ENCODE assay signal across 11 cellular contexts in genomic region chr7:143280160-143280559, GRCh38. TPM values are rescaled to one million over a fixed set of nuclear protein-coding genes. Genes with fewer than 3 reads are reported as not detected.
DNase-seq lines count a peak whose midpoint lies in the region; ATAC-seq, FAIRE-seq and TF ChIP-seq lines count a peak whose summit lies in the region.
"Had no signal": no experiment of that assay in that cellular context is flagged by ENCODE, and none has a peak within 500 bp of the region (broad histone marks: within the 10 kb centered on the region; RNA-seq: fewer than 3 reads in every experiment).

No MANE protein-coding gene starts in this region.

- CTCF ChIA-PET in HepG2 (lab: Yijun Ruan, JAX; ENCODE audit: low intra/inter-chr PET ratio, low total read pairs): no interaction called here

- no peaks in the 10 kb centered on the region for H3K27me3 Mint-ChIP-seq in neural crest cell (ENCODE audit: low read depth)

- H3K4me3 ChIP-seq in right lobe of liver: no peak overlapping the region
- no peak overlapping the region for H3K4me3 ChIP-seq in HepG2 (replicated peaks in 1 of 3; ENCODE audit: insufficient read depth in 1 of 3, low read depth in 2 of 3, low read length in 3 of 3)

- H3K4me1 Mint-ChIP-seq in neural crest cell: peaks cover 49% of the 10 kb centered on the region

- intact Hi-C loops in right lobe of liver (cut with DNase I) (no loop called here), HepG2 (cut with micrococcal nuclease; ENCODE audit: unreplicated experiment) (no loop called here)

- TF ChIP-seq EP300 in HepG2 (IDR thresholded peaks at IDR 0.05; ENCODE audit: low read depth in 2 of 2, low read length in 2 of 2): no peak
- TF ChIP-seq EP300 in HepG2 (CRISPR knock-in tag; IDR thresholded peaks at IDR 0.05; ENCODE audit: borderline replicate concordance): no peak

- no peaks in the 10 kb centered on the region for H4K20me1 ChIP-seq in HepG2 (ENCODE audit: insufficient read depth, low read length)

- H3K27ac Mint-ChIP-seq in neural crest cell (ENCODE audit: unreplicated experiment): peak overlapping the region; percentile 80

- BruUV-seq in HepG2 (replicated peaks; lab: Mats Ljungman, UMichigan): no TSS peak

- WGBS in right lobe of liver (ENCODE audit: insufficient coverage, low coverage, low lambda C conversion rate, missing lambda C conversion rate): 47% methylated on average over 1 of the region's 1 CpG
- WGBS in HepG2 (ENCODE audit: low lambda C conversion rate): 45% methylated on average over 1 of the region's 1 CpG

- H3K4me1 ChIP-seq in right lobe of liver (peaks cover 0 to 8% (median 2%) of the 10 kb centered on the region in 4 donors), HepG2 (ENCODE audit: insufficient read depth, low read length) (peaks cover 30% of the 10 kb centered on the region)

- no peak overlapping the region for H3K4me2 ChIP-seq in HepG2 (ENCODE audit: low read depth, low read length)

- H3K36me3 Mint-ChIP-seq in neural crest cell (ENCODE audit: low read depth): no peaks in the 10 kb centered on the region

- no peak overlapping the region for H3K9ac ChIP-seq in HepG2 (ENCODE audit: insufficient read depth, low read depth, low read length)

- H3K27me3 ChIP-seq in right lobe of liver: no peaks in the 10 kb centered on the region
- no peaks in the 10 kb centered on the region for H3K27me3 ChIP-seq in HepG2 (ENCODE audit: control insufficient read depth in 1 of 2, insufficient read depth in 2 of 2, low read length in 2 of 2)

- ATAC-seq in right lobe of liver (no peak), HepG2 (no peak), GM19397 (IDR thresholded peaks at IDR 0.05; ENCODE audit: unreplicated experiment) (no peak), HG03280 (IDR thresholded peaks at IDR 0.05; ENCODE audit: unreplicated experiment) (no peak)

- H3K9me3 Mint-ChIP-seq in neural crest cell: no peaks in the 10 kb centered on the region

- H2AFZ ChIP-seq in HepG2 (ENCODE audit: low read length): no peak overlapping the region

- POLR2A ChIA-PET in HepG2 (lab: Yijun Ruan, JAX): interaction anchor here (1.2 to 1.7 kb wide), 2 partner anchors 8 to 17 kb away, joined by 4 to 14 read pairs; partner anchors contain the start of genes CASP2 and GSTK1

- H3K4me3 Mint-ChIP-seq in neural crest cell: no peak overlapping the region

- no peak for DNase-seq in right lobe of liver
- DNase-seq in HepG2 (ENCODE audit: low spot score): no peak
- DNase-seq in caudate nucleus (lab: John Stamatoyannopoulos, UW): no peak
- no peak for DNase-seq in neural crest cell (ENCODE audit: low read depth, low spot score)
- DNase-seq in NOMO-1 treated with DMSO at 0.1 percent for 48 hours (lab: John Stamatoyannopoulos, UW; ENCODE audit: unreplicated experiment): no peak
- no peak for DNase-seq in NCI-H2107 (lab: John Stamatoyannopoulos, UW)
- DNase-seq: Kasumi-1, NCI-H446 treated with DMSO at 0.1 percent for 48 hours had no signal

- no peaks in the 10 kb centered on the region for H3K79me2 ChIP-seq in HepG2 (ENCODE audit: insufficient read depth, low read length)

- TF ChIP-seq RAD21 in HepG2 (CRISPR knock-in tag; IDR thresholded peaks at IDR 0.05): no peak

- no peaks in the 10 kb centered on the region for H3K9me3 ChIP-seq in right lobe of liver
- no peaks in the 10 kb centered on the region for H3K9me3 ChIP-seq in HepG2 (ENCODE audit: low read length)

- in situ Hi-C loops in HepG2 (cut with HindIII; ENCODE audit: extremely low pct_ligation_motif_present, low pct_unique_long_range_greater_than_20kb): no loop called here

- FAIRE-seq in HepG2 (lab: Jason Lieb, UNC): no peak

- TF ChIP-seq CTCF in right lobe of liver (IDR thresholded peaks at IDR 0.05): no peak
- no peak for TF ChIP-seq CTCF in HepG2 (CRISPR knock-in tag; IDR thresholded peaks at IDR 0.05)
- TF ChIP-seq CTCF in neural crest cell (conservative IDR thresholded peaks at IDR 0.05): no peak

- H3K27ac ChIP-seq in right lobe of liver (peak overlapping the region; percentile 4 to 39 (median 16)), HepG2 (ENCODE audit: extremely low read length, insufficient read depth, low read length) (no peak overlapping the region), caudate nucleus (ENCODE audit: low read depth, low read length) (peak overlapping the region; percentile 93)

- TF ChIP-seq POLR2A in right lobe of liver (IDR thresholded peaks at IDR 0.05) (no peak), HepG2 (IDR thresholded peaks at IDR 0.05; ENCODE audit: insufficient read depth in 1 of 2, low read depth in 2 of 2, low read length in 2 of 2) (no peak)

- no peaks in the 10 kb centered on the region for H3K36me3 ChIP-seq in right lobe of liver
- H3K36me3 ChIP-seq in HepG2 (replicated peaks in 1 of 2; ENCODE audit: control insufficient read depth in 1 of 2, insufficient read depth in 2 of 2, low read length in 2 of 2): no peaks in the 10 kb centered on the region

RNA-seq across cellular contexts. Expression of gene TMEM139, which starts 4.6 kb away (rescaled TPM):
- total RNA-seq in right lobe of liver (10 to 100 TPM in 5 of 6 experiments, 1 to 10 TPM in 1; 7.0 to 20.8 (median 14.8) TPM), HepG2 (2016; rRNA removed; fragmentation: Illumina TruSeq; extraction: Trizol) (7.8 and 7.9 TPM in 2 replicates), neural crest cell (0.61 and 0.91 TPM in 2 replicates)
- total RNA-seq in HepG2 (2016; cell fraction: cytosol; rRNA removed; fragmentation: Illumina TruSeq; extraction: Trizol; ENCODE audit: low read depth): 3.6 and 5.1 TPM in 2 replicates
- 6.2 and 7.5 TPM in 2 replicates for total RNA-seq in HepG2 (2016; cell fraction: insoluble cytoplasmic fraction; rRNA removed; fragmentation: Illumina TruSeq; extraction: Trizol)
- 5.7 and 6.4 TPM in 2 replicates for total RNA-seq in HepG2 (2016; cell fraction: membrane; rRNA removed; fragmentation: Illumina TruSeq; extraction: Trizol)
- 7.4 and 8.1 TPM in 2 replicates for total RNA-seq in HepG2 (2016; cell fraction: nucleus; rRNA removed; fragmentation: Illumina TruSeq; extraction: Trizol)
- 13.8 and 14.0 TPM in 2 replicates for polyA plus RNA-seq in HepG2 (2011; rRNA removed)
- 15.4 and 16.1 TPM in 2 replicates for polyA plus RNA-seq in HepG2 (2011; cell fraction: cytosol; rRNA removed)
- 9.9 and 14.3 TPM in 2 replicates for polyA plus RNA-seq in HepG2 (2011; cell fraction: nucleus; rRNA removed)
- 4.0 and 13.4 TPM in 2 replicates for polyA plus RNA-seq in HepG2 (2012)
- polyA plus RNA-seq in HepG2 (2016; cell fraction: cytosol; fragmentation: Illumina TruSeq; extraction: Trizol; ENCODE audit: low read depth): 2.7 and 4.4 TPM in 2 replicates
- polyA plus RNA-seq in HepG2 (2016; cell fraction: insoluble cytoplasmic fraction; fragmentation: Illumina TruSeq; extraction: Trizol; ENCODE audit: low read depth): 7.7 and 9.4 TPM in 2 replicates
- polyA plus RNA-seq in HepG2 (2016; cell fraction: membrane; fragmentation: Illumina TruSeq; extraction: Trizol; ENCODE audit: low read depth): 6.6 and 7.0 TPM in 2 replicates
- polyA plus RNA-seq in HepG2 (2016; cell fraction: nucleus; fragmentation: Illumina TruSeq; extraction: Trizol; ENCODE audit: insufficient read depth, low read depth): 8.5 and 10.4 TPM in 2 replicates
- polyA minus RNA-seq in HepG2 (2011; rRNA and poly(A)+ RNA removed; ENCODE audit: low replicate concordance): 7.2 and 31.8 TPM in 2 replicates
- 4.9 and 5.5 TPM in 2 replicates for polyA minus RNA-seq in HepG2 (2011; cell fraction: cytosol; rRNA and poly(A)+ RNA removed)
- polyA minus RNA-seq in HepG2 (2011; cell fraction: nucleus; rRNA and poly(A)+ RNA removed): 6.5 and 9.0 TPM in 2 replicates

RNA-seq across cellular contexts. Expression of gene CASP2, which starts 8.0 kb away (rescaled TPM):
- total RNA-seq in right lobe of liver: 1 to 10 TPM; 5.3 to 8.7 (median 6.7) TPM
- total RNA-seq in HepG2 (2016; rRNA removed; fragmentation: Illumina TruSeq; extraction: Trizol): 13.7 and 21.2 TPM in 2 replicates
- total RNA-seq in HepG2 (2016; cell fraction: cytosol; rRNA removed; fragmentation: Illumina TruSeq; extraction: Trizol; ENCODE audit: low read depth): 2.6 and 5.7 TPM in 2 replicates
- total RNA-seq in HepG2 (2016; cell fraction: insoluble cytoplasmic fraction; rRNA removed; fragmentation: Illumina TruSeq; extraction: Trizol): 13.6 and 24.5 TPM in 2 replicates
- 6.8 and 7.8 TPM in 2 replicates for total RNA-seq in HepG2 (2016; cell fraction: membrane; rRNA removed; fragmentation: Illumina TruSeq; extraction: Trizol)
- total RNA-seq in HepG2 (2016; cell fraction: nucleus; rRNA removed; fragmentation: Illumina TruSeq; extraction: Trizol): 18.2 and 18.9 TPM in 2 replicates
- polyA plus RNA-seq in HepG2 (2011; rRNA removed): 9.0 and 10.2 TPM in 2 replicates
- polyA plus RNA-seq in HepG2 (2011; cell fraction: cytosol; rRNA removed): 5.0 and 6.7 TPM in 2 replicates
- polyA plus RNA-seq in HepG2 (2011; cell fraction: nucleus; rRNA removed): 17.0 and 18.3 TPM in 2 replicates
- 6.2 and 7.5 TPM in 2 replicates for polyA plus RNA-seq in HepG2 (2012)
- 1.1 and 1.3 TPM in 2 replicates for polyA plus RNA-seq in HepG2 (2016; cell fraction: cytosol; fragmentation: Illumina TruSeq; extraction: Trizol; ENCODE audit: low read depth)
- 15.7 and 18.6 TPM in 2 replicates for polyA plus RNA-seq in HepG2 (2016; cell fraction: insoluble cytoplasmic fraction; fragmentation: Illumina TruSeq; extraction: Trizol; ENCODE audit: low read depth)
- polyA plus RNA-seq in HepG2 (2016; cell fraction: membrane; fragmentation: Illumina TruSeq; extraction: Trizol; ENCODE audit: low read depth): 4.5 and 4.8 TPM in 2 replicates
- polyA plus RNA-seq in HepG2 (2016; cell fraction: nucleus; fragmentation: Illumina TruSeq; extraction: Trizol; ENCODE audit: insufficient read depth, low read depth): 28.4 and 33.3 TPM in 2 replicates
- polyA minus RNA-seq in HepG2 (2011; rRNA and poly(A)+ RNA removed; ENCODE audit: low replicate concordance): 40.0 and 127 TPM in 2 replicates
- polyA minus RNA-seq in HepG2 (2011; cell fraction: cytosol; rRNA and poly(A)+ RNA removed): 9.3 and 18.6 TPM in 2 replicates
- polyA minus RNA-seq in HepG2 (2011; cell fraction: nucleus; rRNA and poly(A)+ RNA removed): 23.6 and 23.9 TPM in 2 replicates
- 72.8 and 76.2 TPM in 2 replicates for total RNA-seq in neural crest cell

RNA-seq across cellular contexts. Expression of gene GSTK1, which starts 16.9 kb away (rescaled TPM):
- total RNA-seq in right lobe of liver: 100 to 1,000 TPM; 209 to 315 (median 257) TPM
- total RNA-seq in HepG2 (2016; rRNA removed; fragmentation: Illumina TruSeq; extraction: Trizol): 31.5 and 64.6 TPM in 2 replicates
- 20.3 and 21.6 TPM in 2 replicates for total RNA-seq in HepG2 (2016; cell fraction: cytosol; rRNA removed; fragmentation: Illumina TruSeq; extraction: Trizol; ENCODE audit: low read depth)
- 34.2 and 66.6 TPM in 2 replicates for total RNA-seq in HepG2 (2016; cell fraction: insoluble cytoplasmic fraction; rRNA removed; fragmentation: Illumina TruSeq; extraction: Trizol)
- 21.6 and 25.7 TPM in 2 replicates for total RNA-seq in HepG2 (2016; cell fraction: membrane; rRNA removed; fragmentation: Illumina TruSeq; extraction: Trizol)
- total RNA-seq in HepG2 (2016; cell fraction: nucleus; rRNA removed; fragmentation: Illumina TruSeq; extraction: Trizol): 76.0 and 84.9 TPM in 2 replicates
- 92.1 and 96.2 TPM in 2 replicates for polyA plus RNA-seq in HepG2 (2011; rRNA removed)
- 77.4 and 78.9 TPM in 2 replicates for polyA plus RNA-seq in HepG2 (2011; cell fraction: cytosol; rRNA removed)
- polyA plus RNA-seq in HepG2 (2011; cell fraction: nucleus; rRNA removed): 175 and 195 TPM in 2 replicates
- 62.6 and 63.0 TPM in 2 replicates for polyA plus RNA-seq in HepG2 (2012)
- polyA plus RNA-seq in HepG2 (2016; cell fraction: cytosol; fragmentation: Illumina TruSeq; extraction: Trizol; ENCODE audit: low read depth): 23.7 and 26.3 TPM in 2 replicates
- 46.1 and 48.6 TPM in 2 replicates for polyA plus RNA-seq in HepG2 (2016; cell fraction: insoluble cytoplasmic fraction; fragmentation: Illumina TruSeq; extraction: Trizol; ENCODE audit: low read depth)
- polyA plus RNA-seq in HepG2 (2016; cell fraction: membrane; fragmentation: Illumina TruSeq; extraction: Trizol; ENCODE audit: low read depth): 24.7 and 25.7 TPM in 2 replicates
- 199 and 221 TPM in 2 replicates for polyA plus RNA-seq in HepG2 (2016; cell fraction: nucleus; fragmentation: Illumina TruSeq; extraction: Trizol; ENCODE audit: insufficient read depth, low read depth)
- polyA minus RNA-seq in HepG2 (2011; rRNA and poly(A)+ RNA removed; ENCODE audit: low replicate concordance): 43.6 and 115 TPM in 2 replicates
- polyA minus RNA-seq in HepG2 (2011; cell fraction: cytosol; rRNA and poly(A)+ RNA removed): 25.3 TPM in 2 replicates
- polyA minus RNA-seq in HepG2 (2011; cell fraction: nucleus; rRNA and poly(A)+ RNA removed): 32.3 and 47.2 TPM in 2 replicates
- total RNA-seq in neural crest cell: 51.0 and 54.1 TPM in 2 replicates

RNA-seq across cellular contexts. Expression of gene CLCN1, which starts 35.8 kb away (rescaled TPM):
- total RNA-seq in right lobe of liver: not detected
- total RNA-seq in HepG2 (2016; rRNA removed; fragmentation: Illumina TruSeq; extraction: Trizol): not detected in 2 replicates
- total RNA-seq in HepG2 (2016; cell fraction: cytosol; rRNA removed; fragmentation: Illumina TruSeq; extraction: Trizol; ENCODE audit: low read depth): not detected in 2 replicates
- not detected in 2 replicates for total RNA-seq in HepG2 (2016; cell fraction: insoluble cytoplasmic fraction; rRNA removed; fragmentation: Illumina TruSeq; extraction: Trizol)
- not detected in 2 replicates for total RNA-seq in HepG2 (2016; cell fraction: membrane; rRNA removed; fragmentation: Illumina TruSeq; extraction: Trizol)
- not detected in 2 replicates for total RNA-seq in HepG2 (2016; cell fraction: nucleus; rRNA removed; fragmentation: Illumina TruSeq; extraction: Trizol)
- 0.01 TPM in 1 of 2 replicates, not detected in the other for polyA plus RNA-seq in HepG2 (2011; rRNA removed)
- not detected in 2 replicates for polyA plus RNA-seq in HepG2 (2011; cell fraction: cytosol; rRNA removed)
- not detected in 2 replicates for polyA plus RNA-seq in HepG2 (2011; cell fraction: nucleus; rRNA removed)
- polyA plus RNA-seq in HepG2 (2012): not detected in 2 replicates
- polyA plus RNA-seq in HepG2 (2016; cell fraction: cytosol; fragmentation: Illumina TruSeq; extraction: Trizol; ENCODE audit: low read depth): not detected in 2 replicates
- not detected in 2 replicates for polyA plus RNA-seq in HepG2 (2016; cell fraction: insoluble cytoplasmic fraction; fragmentation: Illumina TruSeq; extraction: Trizol; ENCODE audit: low read depth)
- polyA plus RNA-seq in HepG2 (2016; cell fraction: membrane; fragmentation: Illumina TruSeq; extraction: Trizol; ENCODE audit: low read depth): not detected in 2 replicates
- polyA plus RNA-seq in HepG2 (2016; cell fraction: nucleus; fragmentation: Illumina TruSeq; extraction: Trizol; ENCODE audit: insufficient read depth, low read depth): not detected in 2 replicates
- 0.07 TPM in 1 of 2 replicates, not detected in the other for polyA minus RNA-seq in HepG2 (2011; rRNA and poly(A)+ RNA removed; ENCODE audit: low replicate concordance)
- polyA minus RNA-seq in HepG2 (2011; cell fraction: cytosol; rRNA and poly(A)+ RNA removed): not detected in 2 replicates
- polyA minus RNA-seq in HepG2 (2011; cell fraction: nucleus; rRNA and poly(A)+ RNA removed): not detected in 2 replicates
- 0.09 TPM in 1 of 2 replicates, not detected in the other for total RNA-seq in neural crest cell
- total RNA-seq: myocyte had no signal

RNA-seq across cellular contexts. Expression of gene TAS2R40, which starts 58.3 kb away (rescaled TPM):
- not detected for total RNA-seq in right lobe of liver
- not detected in 2 replicates for total RNA-seq in HepG2 (2016; rRNA removed; fragmentation: Illumina TruSeq; extraction: Trizol)
- total RNA-seq in HepG2 (2016; cell fraction: cytosol; rRNA removed; fragmentation: Illumina TruSeq; extraction: Trizol; ENCODE audit: low read depth): not detected in 2 replicates
- total RNA-seq in HepG2 (2016; cell fraction: insoluble cytoplasmic fraction; rRNA removed; fragmentation: Illumina TruSeq; extraction: Trizol): not detected in 2 replicates
- not detected in 2 replicates for total RNA-seq in HepG2 (2016; cell fraction: membrane; rRNA removed; fragmentation: Illumina TruSeq; extraction: Trizol)
- not detected in 2 replicates for total RNA-seq in HepG2 (2016; cell fraction: nucleus; rRNA removed; fragmentation: Illumina TruSeq; extraction: Trizol)
- polyA plus RNA-seq in HepG2 (2011; rRNA removed): not detected in 2 replicates
- polyA plus RNA-seq in HepG2 (2011; cell fraction: cytosol; rRNA removed): not detected in 2 replicates
- polyA plus RNA-seq in HepG2 (2011; cell fraction: nucleus; rRNA removed): not detected in 2 replicates
- not detected in 2 replicates for polyA plus RNA-seq in HepG2 (2012)
- not detected in 2 replicates for polyA plus RNA-seq in HepG2 (2016; cell fraction: cytosol; fragmentation: Illumina TruSeq; extraction: Trizol; ENCODE audit: low read depth)
- not detected in 2 replicates for polyA plus RNA-seq in HepG2 (2016; cell fraction: insoluble cytoplasmic fraction; fragmentation: Illumina TruSeq; extraction: Trizol; ENCODE audit: low read depth)
- not detected in 2 replicates for polyA plus RNA-seq in HepG2 (2016; cell fraction: membrane; fragmentation: Illumina TruSeq; extraction: Trizol; ENCODE audit: low read depth)
- not detected in 2 replicates for polyA plus RNA-seq in HepG2 (2016; cell fraction: nucleus; fragmentation: Illumina TruSeq; extraction: Trizol; ENCODE audit: insufficient read depth, low read depth)
- polyA minus RNA-seq in HepG2 (2011; rRNA and poly(A)+ RNA removed; ENCODE audit: low replicate concordance): not detected in 2 replicates
- polyA minus RNA-seq in HepG2 (2011; cell fraction: cytosol; rRNA and poly(A)+ RNA removed): not detected in 2 replicates
- not detected in 2 replicates for polyA minus RNA-seq in HepG2 (2011; cell fraction: nucleus; rRNA and poly(A)+ RNA removed)
- total RNA-seq in neural crest cell: not detected in 2 replicates
- total RNA-seq: myocyte had no signal
